16 cellular contexts compared by ENCODE assay signal in genomic region chr17:82544431-82545070, GRCh38. TPM values are rescaled to one million over a fixed set of nuclear protein-coding genes. Genes with fewer than 3 reads are reported as not detected.
DNase-seq lines count a peak whose midpoint lies in the region.
"Had no signal": no experiment of that assay in that cellular context is flagged by ENCODE, and none has a peak within 500 bp of the region (broad histone marks: within the 10 kb centered on the region; RNA-seq: fewer than 3 reads in every experiment).

No MANE protein-coding gene starts in this region.

- DNase-seq in G401 (ENCODE audit: low spot score) (peak; percentile 54), cerebellar cortex (ENCODE audit: low spot score) (peak; percentile 48), immature natural killer cell (no peak), SIG-M5 (lab: John Stamatoyannopoulos, UW) (no peak), NCI-H2029 (lab: John Stamatoyannopoulos, UW) (no peak), iPS-NIHi7 (ENCODE audit: extremely low spot score) (no peak)
- DNase-seq in stimulated activated CD4-positive, alpha-beta T cell treated with anti-CD3 and anti-CD28 coated beads, Interleukin-4, amount 100 ng/mL, for 1 hour, result no peak
- DNase-seq: activated CD4-positive, alpha-beta memory T cell treated with anti-CD3 and anti-CD28 coated beads, Interleukin-2, amount 10 ng/mL, durations not matched to agents 7 days and 5 days; AML-193; colonic mucosa; EL; MG63; NCI-H2171; stimulated activated CD4-positive, alpha-beta T cell treated with anti-CD3 and anti-CD28 coated beads, Interleukin-15, amount 100 ng/mL, for 24 hours had no signal

- peak overlapping the region in 1 of 3 donors; percentile 1 for H3K9ac ChIP-seq in skeletal muscle tissue (ENCODE audit: low read depth in 1 of 3, low read length in 3 of 3)
- H3K9ac ChIP-seq: neural progenitor cell had no signal

- peaks cover 50 to 73% of the 10 kb centered on the region in 2 donors for H3K4me1 Mint-ChIP-seq in immature natural killer cell
- H3K4me1 Mint-ChIP-seq: neural progenitor cell had no signal

- H3K27ac Mint-ChIP-seq in immature natural killer cell, result peak overlapping the region in 5 of 6 donors; percentile 32 to 67 (median 55)
- H3K27ac Mint-ChIP-seq: activated CD4-positive, alpha-beta memory T cell treated with anti-CD3 and anti-CD28 coated beads, Interleukin-2, amount 10 ng/mL, durations not matched to agents 7 days and 5 days; neural progenitor cell had no signal

- peak overlapping the region; percentile 24 to 48 (median 25) for H3K4me3 ChIP-seq in skeletal muscle tissue (ENCODE audit: low read length in 3 of 3)
- H3K4me3 ChIP-seq: colonic mucosa, MG63, neural progenitor cell had no signal

- H3K27ac ChIP-seq in skeletal muscle tissue (ENCODE audit: low read depth, low read length), result no peak overlapping the region
- H3K27ac ChIP-seq: colonic mucosa, neural progenitor cell had no signal

- no peaks in the 10 kb centered on the region for H3K27me3 ChIP-seq in skeletal muscle tissue (ENCODE audit: control insufficient read depth in 3 of 3, insufficient read depth in 3 of 3, low read length in 3 of 3)
- H3K27me3 ChIP-seq: colonic mucosa, MG63, neural progenitor cell had no signal

- H3K36me3 Mint-ChIP-seq in immature natural killer cell, result no peaks in the 10 kb centered on the region

- H3K36me3 ChIP-seq in skeletal muscle tissue (ENCODE audit: control insufficient read depth in 3 of 3, insufficient read depth in 3 of 3, low read length in 3 of 3), result no peaks in the 10 kb centered on the region
- H3K36me3 ChIP-seq: colonic mucosa, neural progenitor cell had no signal

- H3K4me3 Mint-ChIP-seq in immature natural killer cell, result no peak overlapping the region
- H3K4me3 Mint-ChIP-seq: activated CD4-positive, alpha-beta memory T cell treated with anti-CD3 and anti-CD28 coated beads, Interleukin-2, amount 10 ng/mL, durations not matched to agents 7 days and 5 days; neural progenitor cell had no signal

- peaks cover 0 to 8% (median 0%) of the 10 kb centered on the region in 3 donors for H3K27me3 Mint-ChIP-seq in immature natural killer cell (ENCODE audit: low read depth in 3 of 3)
- H3K27me3 Mint-ChIP-seq: activated CD4-positive, alpha-beta memory T cell treated with anti-CD3 and anti-CD28 coated beads, Interleukin-2, amount 10 ng/mL, durations not matched to agents 7 days and 5 days had no signal

- no peaks in the 10 kb centered on the region for H3K9me3 Mint-ChIP-seq in immature natural killer cell
- H3K9me3 Mint-ChIP-seq: activated CD4-positive, alpha-beta memory T cell treated with anti-CD3 and anti-CD28 coated beads, Interleukin-2, amount 10 ng/mL, durations not matched to agents 7 days and 5 days had no signal

- peaks cover 23 to 34% (median 32%) of the 10 kb centered on the region in 3 donors for H3K4me1 ChIP-seq in skeletal muscle tissue (ENCODE audit: control insufficient read depth in 3 of 3, insufficient read depth in 3 of 3, low read length in 3 of 3)
- H3K4me1 ChIP-seq: neural progenitor cell had no signal

- in situ Hi-C loops in G401 (cut with HindIII; ENCODE audit: low sequenced_read_pairs), result no loop called here

- no peaks in the 10 kb centered on the region for H3K9me3 ChIP-seq in skeletal muscle tissue (ENCODE audit: control insufficient read depth in 3 of 3, low read length in 3 of 3)
- H3K9me3 ChIP-seq: colonic mucosa, MG63 had no signal

RNA-seq across cellular contexts. Expression of gene FOXK2, which starts 25.0 kb away (rescaled TPM):
- 52.8 and 57.7 TPM in 2 replicates for total RNA-seq in G401 (2014; rRNA removed; shearing (Covaris generic))
- polyA plus RNA-seq in immature natural killer cell, result 1 to 10 TPM; 1.9 to 9.7 (median 2.9) TPM
- total RNA-seq in skeletal muscle tissue, result 27.7 TPM

Comparison
In these comparisons a context has a peak if more than half of its experiments do, and no peak if none do; other contexts are left out.
1. DNase-seq: peak in G401 (single experiment) and cerebellar cortex (single experiment); none in immature natural killer cell (0 of 3), SIG-M5 (single experiment), stimulated activated CD4-positive, alpha-beta T cell treated with anti-CD3 and anti-CD28 coated beads, Interleukin-4, amount 100 ng/mL, for 1 hour (single experiment), NCI-H2029 (single experiment) and iPS-NIHi7 (single experiment).